ENCODE assay signal across 11 cellular contexts in genomic region chr11:126319374-126319740, GRCh38. TPM values are rescaled to one million over a fixed set of nuclear protein-coding genes. Genes with fewer than 3 reads are reported as not detected.
A peak's percentile ranks its signal among the peaks of the same experiment; 100 is the strongest.
DNase-seq lines count a peak whose midpoint lies in the region; ATAC-seq, FAIRE-seq and TF ChIP-seq lines count a peak whose summit lies in the region.
"Had no signal": no experiment of that assay in that cellular context is flagged by ENCODE, and none has a peak within 500 bp of the region (broad histone marks: within the 10 kb centered on the region; RNA-seq: fewer than 3 reads in every experiment).

No MANE protein-coding gene starts in this region.

- TF ChIP-seq CTCF in AG10803 (conservative IDR thresholded peaks at IDR 0.05; ENCODE audit: low read length): no peak
- TF ChIP-seq CTCF in IMR-90 (conservative IDR thresholded peaks at IDR 0.05; ENCODE audit: low read depth, low read length): no peak
- no peak for TF ChIP-seq CTCF in neutrophil (IDR thresholded peaks at IDR 0.05)

- POLR2A ChIA-PET in IMR-90 (lab: Charles Lee; ENCODE audit: unreplicated experiment): interaction anchor here (0.8 to 1.2 kb wide), 2 partner anchors 13 to 114 kb away, joined by 3 to 4 read pairs; no protein-coding TSS in a partner anchor

- peaks cover 4 to 18% of the 10 kb centered on the region in 2 experiments; a peak in 3 of 4 replicates for H3K79me1 ChIP-seq in IMR-90 (ENCODE audit: low read depth in 1 of 2, low read length in 2 of 2)

- H3K9me1 ChIP-seq in IMR-90 (ENCODE audit: insufficient read depth, low read length): peaks cover 18% of the 10 kb centered on the region

- no peak overlapping the region; the same call in 1 of the 2 replicates for H3K4me2 ChIP-seq in IMR-90 (ENCODE audit: low read depth, low read length)
- H3K4me2 ChIP-seq: neural progenitor cell had no signal

- TF ChIP-seq RAD21 in IMR-90 (IDR thresholded peaks at IDR 0.05; ENCODE audit: low read length): no peak

- peak overlapping the region; percentile 92; the same call in 1 of the 2 replicates for H3K27ac ChIP-seq in IMR-90 (ENCODE audit: insufficient read depth, low read length)
- H3K27ac ChIP-seq in neutrophil: peak overlapping the region; percentile 79
- H3K27ac ChIP-seq: neural progenitor cell had no signal

- H4K8ac ChIP-seq in IMR-90 (ENCODE audit: low read depth in 2 of 2, low read length in 2 of 2): peak overlapping the region; percentile 71 to 86; a peak in 3 of 4 replicates

- H3K36me3 Mint-ChIP-seq in central memory CD8-positive, alpha-beta T cell (ENCODE audit: insufficient read depth): peaks cover 23% of the 10 kb centered on the region

- peak overlapping the region; percentile 85 for H3K4ac ChIP-seq in IMR-90 (ENCODE audit: low read depth, low read length)

- no peaks in the 10 kb centered on the region for H4K20me1 ChIP-seq in IMR-90 (ENCODE audit: insufficient read depth, low read length)

- H3K56ac ChIP-seq in IMR-90 (ENCODE audit: extremely low read depth, insufficient read depth, low read length): peak overlapping the region; percentile 11; the same call in 1 of the 2 replicates

- H3K14ac ChIP-seq in IMR-90 (replicated peaks; ENCODE audit: low read depth, low read length): peak overlapping the region; percentile 61

- no peak overlapping the region for H3K4me3 ChIP-seq in AG10803 (ENCODE audit: low read length)
- no peak overlapping the region for H3K4me3 ChIP-seq in IMR-90 (ENCODE audit: insufficient read depth, low read depth, low read length)
- H3K4me3 ChIP-seq in neutrophil (ENCODE audit: low read depth in 1 of 2, low read length in 1 of 2): peak overlapping the region in 1 of 2 experiments; percentile 35
- H3K4me3 ChIP-seq: neural progenitor cell had no signal

- ATAC-seq in IMR-90 (ENCODE audit: low read depth) (no peak), GM21515 (IDR thresholded peaks at IDR 0.05; ENCODE audit: unreplicated experiment) (no peak)
- no peak for ATAC-seq in central memory CD8-positive, alpha-beta T cell (replicated peaks; ENCODE audit: extremely low read depth, poor library complexity, severe bottlenecking)

- peak overlapping the region; percentile 71 for H2BK20ac ChIP-seq in IMR-90 (ENCODE audit: low read depth, low read length)

- DNase-seq in AG10803 (ENCODE audit: low read depth) (peak; percentile 36), IMR-90 (no peak), frontal cortex (ENCODE audit: low spot score in 2 of 2) (no peak), NCI-H1436 treated with DMSO at 0.1 percent for 48 hours (lab: John Stamatoyannopoulos, UW) (no peak), dermis blood vessel endothelial cell (no peak)
- no peak for DNase-seq in central memory CD8-positive, alpha-beta T cell (ENCODE audit: low spot score in 2 of 2)
- DNase-seq: central memory CD4-positive, alpha-beta T cell; SHP77 treated with DMSO at 0.1 percent for 48 hours had no signal

- H3K23ac ChIP-seq in IMR-90 (ENCODE audit: low read depth, low read length): peak overlapping the region; percentile 78

- 73% methylated on average over 2 of the region's 5 CpGs; no CpG with 5 or more reads in 1 of the 2 experiments for WGBS in IMR-90 (ENCODE audit: extremely low coverage in 2 of 2, insufficient read length in 1 of 2), 2 experiments

- H4K5ac ChIP-seq in IMR-90 (ENCODE audit: low read depth, low read length): peak overlapping the region; percentile 36

- BruUV-seq in IMR-90 (replicated peaks; lab: Mats Ljungman, UMichigan): no TSS peak

- in situ Hi-C loops in IMR-90 (cut with MboI; ENCODE audit: low sequenced_read_pairs): loop anchor here (10.0 to 25.0 kb wide), 3 partner anchors 95 to 1018 kb away; no protein-coding TSS in a partner anchor

- peak overlapping the region; percentile 96 for H4K91ac ChIP-seq in IMR-90 (ENCODE audit: insufficient read depth, low read depth, low read length)

- peak overlapping the region; percentile 91 for H2AFZ ChIP-seq in IMR-90 (replicated peaks; ENCODE audit: low read length, poor library complexity)
- H2AFZ ChIP-seq: neural progenitor cell had no signal

- H3K18ac ChIP-seq in IMR-90 (ENCODE audit: low read depth, low read length): peak overlapping the region; percentile 42

- peak overlapping the region; percentile 91 for H2AK5ac ChIP-seq in IMR-90 (ENCODE audit: low read depth, low read length)

- H3K27me3 ChIP-seq in IMR-90 (ENCODE audit: control insufficient read depth, insufficient read depth, low read length) (no peaks in the 10 kb centered on the region), neutrophil (no peaks in the 10 kb centered on the region)
- H3K27me3 ChIP-seq: neural progenitor cell had no signal

- peak overlapping the region; percentile 96; the same call in 1 of the 3 replicates for H2BK15ac ChIP-seq in IMR-90 (ENCODE audit: low read depth, low read length)

- H2BK120ac ChIP-seq in IMR-90 (ENCODE audit: low read depth, low read length): peak overlapping the region; percentile 78

- H3K27me3 Mint-ChIP-seq in central memory CD8-positive, alpha-beta T cell: no peaks in the 10 kb centered on the region

- dilution Hi-C loops in IMR-90 (cut with HindIII; ENCODE audit: low sequenced_read_pairs, unreplicated experiment): no loop called here

- CTCF ChIA-PET in IMR-90 (lab: Yijun Ruan, JAX): interaction anchor here (0.9 to 1.4 kb wide), 4 partner anchors 8 to 161 kb away, joined by 3 to 4 read pairs (median 4); no protein-coding TSS in a partner anchor

- no peaks in the 10 kb centered on the region for H3K9me3 Mint-ChIP-seq in central memory CD8-positive, alpha-beta T cell

- H3K27ac Mint-ChIP-seq in central memory CD8-positive, alpha-beta T cell (ENCODE audit: low read depth): peak overlapping the region; percentile 89

- peak overlapping the region; percentile 85 for H2AK9ac ChIP-seq in IMR-90 (replicated peaks; ENCODE audit: low read depth, low read length, poor library complexity)

- H3K4me1 ChIP-seq in IMR-90 (ENCODE audit: control insufficient read depth, insufficient read depth, low read length) (peaks cover 18% of the 10 kb centered on the region), neutrophil (ENCODE audit: control insufficient read depth in 1 of 2, insufficient read depth in 1 of 2, low read depth in 1 of 2, low read length in 1 of 2) (peaks cover 49 to 54% of the 10 kb centered on the region in 2 experiments)
- H3K4me1 ChIP-seq: neural progenitor cell had no signal

- H3K9ac ChIP-seq in IMR-90 (ENCODE audit: low read depth, low read length): peak overlapping the region; percentile 3; the same call in 1 of the 2 replicates
- H3K9ac ChIP-seq: neural progenitor cell had no signal

- no peak for FAIRE-seq in frontal cortex (lab: Jason Lieb, UNC)

- H2BK5ac ChIP-seq in IMR-90 (ENCODE audit: low read depth, low read length, poor library complexity, severe bottlenecking): peak overlapping the region; percentile 93

- TF ChIP-seq POLR2A in IMR-90 (IDR thresholded peaks at IDR 0.05; ENCODE audit: low read depth, low read length): no peak

- peaks cover 48% of the 10 kb centered on the region for H3K4me1 Mint-ChIP-seq in central memory CD8-positive, alpha-beta T cell

- H3K36me3 ChIP-seq in IMR-90 (ENCODE audit: control insufficient read depth, insufficient read depth, low read length): no peaks in the 10 kb centered on the region
- H3K36me3 ChIP-seq in neutrophil: no peaks in the 10 kb centered on the region
- H3K36me3 ChIP-seq: neural progenitor cell had no signal

- no peaks in the 10 kb centered on the region for H3K9me3 ChIP-seq in IMR-90 (ENCODE audit: control insufficient read depth, insufficient read depth, low read length)
- no peaks in the 10 kb centered on the region for H3K9me3 ChIP-seq in neutrophil

- intact Hi-C loops in IMR-90 (cut with micrococcal nuclease): loop anchor here (2.0 to 10.0 kb wide), 4 partner anchors 37 to 1175 kb away; no protein-coding TSS in a partner anchor

- H3K4me3 Mint-ChIP-seq in central memory CD8-positive, alpha-beta T cell: peak overlapping the region; percentile 66
- H3K4me3 Mint-ChIP-seq: neural progenitor cell had no signal

TF ChIP-seq in IMR-90, 13 proteins besides CTCF, POLR2A, EP300 and RAD21 (continues in another document):
- no peak for TF ChIP-seq CEBPB (IDR thresholded peaks at IDR 0.05; ENCODE audit: low read depth, low read length)
- no peak for TF ChIP-seq MXI1 (IDR thresholded peaks at IDR 0.05; ENCODE audit: borderline replicate concordance, low read depth, low read length)

RNA-seq across cellular contexts. Expression of gene DCPS, which starts 15.5 kb away (rescaled TPM):
- total RNA-seq in IMR-90 (2012; rRNA removed) (18.6 and 19.7 TPM in 2 replicates), frontal cortex (2.9 TPM), dermis blood vessel endothelial cell (6.6 and 11.4 TPM in 2 replicates)
- polyA plus RNA-seq in IMR-90 (2012; rRNA removed): 34.8 and 35.0 TPM in 2 replicates
- 26.7 and 31.4 TPM in 2 replicates for polyA plus RNA-seq in IMR-90 (2012; cell fraction: cytosol; rRNA removed)
- polyA plus RNA-seq in IMR-90 (2012; cell fraction: nucleus; rRNA removed; ENCODE audit: low replicate concordance): 12.2 and 12.5 TPM in 2 replicates

RNA-seq across cellular contexts. Expression of gene ST3GAL4, which starts 36.1 kb away (rescaled TPM):
- total RNA-seq in IMR-90 (2012; rRNA removed): 12.5 and 17.0 TPM in 2 replicates
- polyA plus RNA-seq in IMR-90 (2012; rRNA removed): 18.3 and 19.7 TPM in 2 replicates
- polyA plus RNA-seq in IMR-90 (2012; cell fraction: cytosol; rRNA removed): 19.6 and 25.9 TPM in 2 replicates
- polyA plus RNA-seq in IMR-90 (2012; cell fraction: nucleus; rRNA removed; ENCODE audit: low replicate concordance): 12.5 and 20.7 TPM in 2 replicates
- total RNA-seq in frontal cortex: 15.9 TPM
- total RNA-seq in dermis blood vessel endothelial cell: 15.8 and 16.1 TPM in 2 replicates

RNA-seq across cellular contexts. Expression of gene TIRAP, which starts 36.5 kb away (rescaled TPM):
- 3.0 and 3.6 TPM in 2 replicates for total RNA-seq in IMR-90 (2012; rRNA removed)
- 6.4 and 7.4 TPM in 2 replicates for polyA plus RNA-seq in IMR-90 (2012; rRNA removed)
- polyA plus RNA-seq in IMR-90 (2012; cell fraction: cytosol; rRNA removed): 4.4 and 5.8 TPM in 2 replicates
- 5.1 and 8.0 TPM in 2 replicates for polyA plus RNA-seq in IMR-90 (2012; cell fraction: nucleus; rRNA removed; ENCODE audit: low replicate concordance)
- total RNA-seq in frontal cortex: 2.0 TPM
- 5.1 and 6.8 TPM in 2 replicates for total RNA-seq in dermis blood vessel endothelial cell

RNA-seq across cellular contexts. Expression of gene FOXRED1, which starts 50.4 kb away (rescaled TPM):
- total RNA-seq in IMR-90 (2012; rRNA removed) (15.1 and 15.3 TPM in 2 replicates), frontal cortex (18.3 TPM), dermis blood vessel endothelial cell (11.2 and 17.5 TPM in 2 replicates)
- 28.3 and 28.8 TPM in 2 replicates for polyA plus RNA-seq in IMR-90 (2012; rRNA removed)
- 15.9 and 25.4 TPM in 2 replicates for polyA plus RNA-seq in IMR-90 (2012; cell fraction: cytosol; rRNA removed)
- polyA plus RNA-seq in IMR-90 (2012; cell fraction: nucleus; rRNA removed; ENCODE audit: low replicate concordance): 49.6 and 75.7 TPM in 2 replicates

RNA-seq across cellular contexts. Expression of gene SRPRA, which starts 50.7 kb away (rescaled TPM):
- 105 and 108 TPM in 2 replicates for total RNA-seq in IMR-90 (2012; rRNA removed)
- 126 and 131 TPM in 2 replicates for polyA plus RNA-seq in IMR-90 (2012; rRNA removed)
- 88.5 and 95.3 TPM in 2 replicates for polyA plus RNA-seq in IMR-90 (2012; cell fraction: cytosol; rRNA removed)
- 126 and 190 TPM in 2 replicates for polyA plus RNA-seq in IMR-90 (2012; cell fraction: nucleus; rRNA removed; ENCODE audit: low replicate concordance)
- total RNA-seq in frontal cortex: 6.9 TPM
- 43.9 and 85.5 TPM in 2 replicates for total RNA-seq in dermis blood vessel endothelial cell
